In the genomic region with DNA sequence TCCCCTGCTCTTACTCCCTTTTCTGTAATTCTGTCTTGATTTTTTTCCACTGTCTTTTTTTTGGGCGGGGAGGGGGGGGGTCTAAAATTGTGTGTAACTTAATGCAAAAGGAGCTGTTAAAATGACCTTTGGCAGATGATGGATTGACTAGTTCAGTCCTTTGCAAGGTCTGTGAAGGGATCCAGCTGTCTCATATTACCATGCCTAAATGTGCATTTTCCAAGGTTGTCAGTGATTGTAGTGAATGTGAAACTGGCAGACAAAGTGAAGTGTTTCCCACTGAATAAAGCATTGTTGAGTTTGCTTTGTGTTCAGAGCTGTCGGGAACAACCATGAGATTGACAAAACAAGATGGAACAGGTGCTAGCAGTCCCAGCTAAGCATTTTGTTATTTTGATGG, we compare ENCODE assay signal across 16 cellular contexts.
DNase-seq lines count a peak whose midpoint lies in the region; ATAC-seq and TF ChIP-seq lines count a peak whose summit lies in the region.
"Had no signal": no experiment of that assay in that cellular context is flagged by ENCODE, and none has a peak within 500 bp of the region (broad histone marks: within the 10 kb centered on the region; RNA-seq: fewer than 3 reads in every experiment).

No MANE protein-coding gene starts in this region.

- H3K36me3 ChIP-seq in HAP-1 (replicated peaks): peaks cover 4% of the 10 kb centered on the region; the same call in 1 of the 2 replicates
- peaks cover 0 to 4% of the 10 kb centered on the region in 2 donors for H3K36me3 ChIP-seq in ascending aorta
- H3K36me3 ChIP-seq: brain microvascular endothelial cell had no signal

- intact Hi-C loops in ascending aorta (cut with DNase I): no loop called here

- peaks cover 9% of the 10 kb centered on the region for H3K4me1 ChIP-seq in HAP-1
- no peaks in the 10 kb centered on the region for H3K4me1 ChIP-seq in ascending aorta

- TF ChIP-seq CTCF in ascending aorta (IDR thresholded peaks at IDR 0.05): no peak

- in situ Hi-C loops in HAP-1 (cut with MboI; ENCODE audit: low sequenced_read_pairs): no loop called here

- no peak overlapping the region for H3K4me3 ChIP-seq in HAP-1
- no peak overlapping the region for H3K4me3 ChIP-seq in ascending aorta
- H3K4me3 ChIP-seq: smooth muscle cell had no signal

- H3K27ac ChIP-seq in angular gyrus (ENCODE audit: low read depth, low read length) (peak overlapping the region; percentile 37), ascending aorta (no peak overlapping the region)
- H3K27ac ChIP-seq: brain microvascular endothelial cell had no signal

- H3K27me3 ChIP-seq in HAP-1 (ENCODE audit: low read depth): no peaks in the 10 kb centered on the region
- H3K27me3 ChIP-seq in ascending aorta: no peaks in the 10 kb centered on the region
- H3K27me3 ChIP-seq: brain microvascular endothelial cell had no signal

- ATAC-seq in HG03175 (IDR thresholded peaks at IDR 0.05; ENCODE audit: unreplicated experiment): no peak
- ATAC-seq in esophagus mucosa: no peak
- ATAC-seq: effector memory CD8-positive, alpha-beta T cell; stimulated activated naive CD8-positive, alpha-beta T cell treated with anti-CD3 and anti-CD28 coated beads, Interleukin-15, amount 100 ng/mL, for 72 hours had no signal

- H3K9me3 ChIP-seq in HAP-1 (no peaks in the 10 kb centered on the region; the same call in 1 of the 2 replicates), ascending aorta (no peaks in the 10 kb centered on the region)

- DNase-seq in HAP-1 (ENCODE audit: low spot score in 2 of 2) (peak; percentile 41 to 90), NCI-H2107 (lab: John Stamatoyannopoulos, UW) (peak; percentile 10), pons (ENCODE audit: low spot score) (peak; percentile 91), ascending aorta (ENCODE audit: low spot score in 2 of 2) (no peak), kidney tubule cell (ENCODE audit: low spot score) (no peak)
- DNase-seq: activated CD4-positive, CD25-positive, alpha-beta regulatory T cell treated with anti-CD3 and anti-CD28 coated beads, Interleukin-2, amount 50 U/mL, for 72 hours; activated CD8-positive, alpha-beta memory T cell treated with anti-CD3 and anti-CD28 coated beads, Interleukin-2, amount 50 U/mL, for 4 hours; activated naive CD4-positive, alpha-beta T cell treated with Interleukin-2 at 50 U/mL for 16 hours; brain microvascular endothelial cell; effector memory CD8-positive, alpha-beta T cell; NCI-H446 treated with DMSO at 0.1 percent for 48 hours; stimulated activated naive CD8-positive, alpha-beta T cell treated with anti-CD3 and anti-CD28 coated beads, Interleukin-15, amount 100 ng/mL, for 72 hours had no signal

Comparison
In these comparisons a context has a peak if more than half of its experiments do, and no peak if none do; other contexts are left out.
1. DNase-seq: peak in HAP-1 (2 of 2), NCI-H2107 (single experiment) and pons (single experiment); none in ascending aorta (0 of 2) and kidney tubule cell (single experiment).